9 cellular contexts compared by ENCODE assay signal in genomic region chr1:234851450-234852438, GRCh38.
DNase-seq lines count a peak whose midpoint lies in the region; ATAC-seq, FAIRE-seq and TF ChIP-seq lines count a peak whose summit lies in the region.
"Had no signal": no experiment of that assay in that cellular context is flagged by ENCODE, and none has a peak within 500 bp of the region (broad histone marks: within the 10 kb centered on the region; RNA-seq: fewer than 3 reads in every experiment).

No MANE protein-coding gene starts in this region.

- H3K4me3 ChIP-seq in heart right ventricle: no peak overlapping the region
- H3K4me3 ChIP-seq: body of pancreas had no signal

- H3K36me3 ChIP-seq in heart right ventricle: no peaks in the 10 kb centered on the region

- H3K27ac ChIP-seq in heart right ventricle: peak overlapping the region in 1 of 10 donors; percentile 82
- H3K27ac ChIP-seq: body of pancreas had no signal

- H3K4me3 Mint-ChIP-seq in naive thymus-derived CD8-positive, alpha-beta T cell: no peak overlapping the region
- H3K4me3 Mint-ChIP-seq in natural killer cell treated with Interleukin-12 subunit alpha and Interleukin-12 subunit beta and Interleukin-15 and Interleukin-18, amount 100 ng/mL, for 72 hours: no peak overlapping the region

- H3K4me1 Mint-ChIP-seq in naive thymus-derived CD8-positive, alpha-beta T cell: peaks cover 15 to 35% (median 22%) of the 10 kb centered on the region in 4 donors
- peaks cover 32 to 40% of the 10 kb centered on the region in 2 donors for H3K4me1 Mint-ChIP-seq in natural killer cell treated with Interleukin-12 subunit alpha and Interleukin-12 subunit beta and Interleukin-15 and Interleukin-18, amount 100 ng/mL, for 72 hours (ENCODE audit: low read depth in 2 of 2)

- CTCF ChIA-PET in GM10248 (lab: Yijun Ruan, JAX): interaction anchor here (1.0 to 2.0 kb wide), 6 partner anchors 10 to 82 kb away, joined by 3 to 5 read pairs (median 4); no protein-coding TSS in a partner anchor

- no peaks in the 10 kb centered on the region for H3K27me3 Mint-ChIP-seq in naive thymus-derived CD8-positive, alpha-beta T cell
- H3K27me3 Mint-ChIP-seq in natural killer cell treated with Interleukin-12 subunit alpha and Interleukin-12 subunit beta and Interleukin-15 and Interleukin-18, amount 100 ng/mL, for 72 hours: no peaks in the 10 kb centered on the region

- no peaks in the 10 kb centered on the region for H3K9me3 ChIP-seq in heart right ventricle
- H3K9me3 ChIP-seq: body of pancreas had no signal

- H3K27me3 ChIP-seq in heart right ventricle: no peaks in the 10 kb centered on the region
- H3K27me3 ChIP-seq: body of pancreas had no signal

- POLR2A ChIA-PET in GM10248 (lab: Yijun Ruan, JAX): interaction anchor here (0.6 to 1.0 kb wide), 2 partner anchors 10 to 79 kb away, joined by 3 read pairs; no protein-coding TSS in a partner anchor
- POLR2A ChIA-PET in naive thymus-derived CD8-positive, alpha-beta T cell (lab: Charles Lee): interaction anchor here (0.6 kb wide), 1 partner anchor 13 kb away, joined by 3 read pairs; no protein-coding TSS in a partner anchor

- TF ChIP-seq CTCF in GM10248 (IDR thresholded peaks at IDR 0.05; ENCODE audit: control extremely low read depth, extremely low read depth, low read depth, missing control alignments) (no peak), heart right ventricle (IDR thresholded peaks at IDR 0.05) (no peak)

- H3K4me1 ChIP-seq in heart right ventricle: peaks cover 0 to 57% (median 3%) of the 10 kb centered on the region in 9 donors
- H3K4me1 ChIP-seq: body of pancreas had no signal

- peak; percentile 83 for FAIRE-seq in RCC 7860 (lab: Jason Lieb, UNC)

- 69 to 74% methylated on average over 9 of the region's 9 CpGs for WGBS in heart right ventricle, 2 donors

- H3K9me3 Mint-ChIP-seq in naive thymus-derived CD8-positive, alpha-beta T cell: no peaks in the 10 kb centered on the region
- peaks cover 3% of the 10 kb centered on the region for H3K9me3 Mint-ChIP-seq in natural killer cell treated with Interleukin-12 subunit alpha and Interleukin-12 subunit beta and Interleukin-15 and Interleukin-18, amount 100 ng/mL, for 72 hours

- ATAC-seq in HG02623 (IDR thresholded peaks at IDR 0.05; ENCODE audit: unreplicated experiment) (peak; percentile 51), heart right ventricle (peak in 7 of 8 donors; percentile 34 to 71 (median 47))
- ATAC-seq in naive thymus-derived CD8-positive, alpha-beta T cell: no peak
- ATAC-seq in natural killer cell treated with Interleukin-12 subunit alpha and Interleukin-12 subunit beta and Interleukin-15 and Interleukin-18, amount 100 ng/mL, for 72 hours: no peak
- ATAC-seq: body of pancreas had no signal

- intact Hi-C loops in heart right ventricle (cut with DNase I): loop anchor here in 2 of 10 donors (10.0 kb wide), 1 partner anchor 117 kb away; no protein-coding TSS in a partner anchor

- peak; percentile 38 for DNase-seq in GM10248 (ENCODE audit: extremely low spot score)
- peak; percentile 92 for DNase-seq in RCC 7860 (ENCODE audit: low spot score)
- DNase-seq in heart right ventricle: no peak
- no peak for DNase-seq in naive thymus-derived CD8-positive, alpha-beta T cell
- no peak for DNase-seq in activated T-cell treated with anti-CD3 and anti-CD28 coated beads, Interleukin-2, amount 50 U/mL, for 1 hour
- no peak for DNase-seq in natural killer cell treated with Interleukin-12 subunit alpha and Interleukin-12 subunit beta and Interleukin-15 and Interleukin-18, amount 100 ng/mL, for 72 hours (ENCODE audit: low spot score)
- DNase-seq in cerebellar cortex (ENCODE audit: low spot score): no peak

- H3K36me3 Mint-ChIP-seq in naive thymus-derived CD8-positive, alpha-beta T cell: no peaks in the 10 kb centered on the region
- peaks cover 10% of the 10 kb centered on the region for H3K36me3 Mint-ChIP-seq in natural killer cell treated with Interleukin-12 subunit alpha and Interleukin-12 subunit beta and Interleukin-15 and Interleukin-18, amount 100 ng/mL, for 72 hours

- peak overlapping the region in 3 of 10 donors; percentile 10 to 57 (median 41) for H3K27ac Mint-ChIP-seq in naive thymus-derived CD8-positive, alpha-beta T cell
- H3K27ac Mint-ChIP-seq in natural killer cell treated with Interleukin-12 subunit alpha and Interleukin-12 subunit beta and Interleukin-15 and Interleukin-18, amount 100 ng/mL, for 72 hours: peak overlapping the region in 1 of 2 donors; percentile 57

Comparison
In these comparisons a context has a peak if more than half of its experiments do, and no peak if none do; other contexts are left out.
1. DNase-seq: peak in GM10248 (single experiment) and RCC 7860 (single experiment); none in heart right ventricle (0 of 2), naive thymus-derived CD8-positive, alpha-beta T cell (0 of 10), activated T-cell treated with anti-CD3 and anti-CD28 coated beads, Interleukin-2, amount 50 U/mL, for 1 hour (single experiment), natural killer cell treated with Interleukin-12 subunit alpha and Interleukin-12 subunit beta and Interleukin-15 and Interleukin-18, amount 100 ng/mL, for 72 hours (single experiment) and cerebellar cortex (single experiment).
2. ATAC-seq: peak in HG02623 (single experiment) and heart right ventricle (7 of 8); none in naive thymus-derived CD8-positive, alpha-beta T cell (0 of 2) and natural killer cell treated with Interleukin-12 subunit alpha and Interleukin-12 subunit beta and Interleukin-15 and Interleukin-18, amount 100 ng/mL, for 72 hours (0 of 2).